20 cellular contexts compared by ENCODE assay signal in genomic region chr5:173795601-173796000, GRCh38.
DNase-seq lines count a peak whose midpoint lies in the region; TF ChIP-seq lines count a peak whose summit lies in the region.
"Had no signal": no experiment of that assay in that cellular context is flagged by ENCODE, and none has a peak within 500 bp of the region (broad histone marks: within the 10 kb centered on the region; RNA-seq: fewer than 3 reads in every experiment).

No MANE protein-coding gene starts in this region.

- H4K20me1 ChIP-seq in mammary epithelial cell (ENCODE audit: insufficient read depth, low read length) (no peaks in the 10 kb centered on the region), hepatocyte (ENCODE audit: insufficient read depth, poor library complexity, severe bottlenecking) (no peaks in the 10 kb centered on the region)

- peaks cover 73% of the 10 kb centered on the region for H3K4me1 Mint-ChIP-seq in MCF 10A (ENCODE audit: insufficient read depth, unreplicated experiment)
- H3K4me1 Mint-ChIP-seq: activated CD4-positive, alpha-beta T cell treated with anti-CD3 and anti-CD28 coated beads, Interleukin-2, amount 10 ng/mL, durations not matched to agents 24 days and 14 days had no signal

- in situ Hi-C loops in mammary epithelial cell (cut with MboI; ENCODE audit: low sequenced_read_pairs in 2 of 2): no loop called here

- TF ChIP-seq POLR2A in breast epithelium (IDR thresholded peaks at IDR 0.05) (no peak), stomach (IDR thresholded peaks at IDR 0.05) (no peak)

- TF ChIP-seq EP300 in stomach (IDR thresholded peaks at IDR 0.05): no peak

- no peak overlapping the region for H3K4me2 ChIP-seq in mammary epithelial cell (ENCODE audit: insufficient read depth, low read depth, low read length)
- H3K4me2 ChIP-seq in hepatocyte: no peak overlapping the region

- WGBS in mammary epithelial cell (ENCODE audit: low coverage, missing lambda C conversion rate): 100% methylated on average over 1 of the region's 1 CpG
- 64% methylated on average over 1 of the region's 1 CpG for WGBS in hepatocyte (ENCODE audit: low lambda C conversion rate, missing lambda C conversion rate)
- 18 to 50% (median 46%) methylated on average over 1 of the region's 1 CpG for WGBS in stomach, 5 donors

- H3K9me3 ChIP-seq in breast epithelium: no peaks in the 10 kb centered on the region
- H3K9me3 ChIP-seq in mammary epithelial cell (replicated peaks; ENCODE audit: insufficient read depth, low read length): no peaks in the 10 kb centered on the region
- no peaks in the 10 kb centered on the region for H3K9me3 ChIP-seq in hepatocyte (ENCODE audit: low read depth)
- H3K9me3 ChIP-seq in stomach: no peaks in the 10 kb centered on the region
- H3K9me3 ChIP-seq: body of pancreas, prostate gland, spleen, vagina had no signal

- BruUV-seq in MCF 10A (replicated peaks; lab: Mats Ljungman, UMichigan): no TSS peak
- no TSS peak for BruUV-seq in mammary epithelial cell (replicated peaks; lab: Mats Ljungman, UMichigan)

- no peak overlapping the region for H3K9ac ChIP-seq in mammary epithelial cell (ENCODE audit: insufficient read depth, low read length)

- intact Hi-C loops in MCF 10A (cut with micrococcal nuclease): no loop called here
- intact Hi-C loops in breast epithelium (cut with DNase I; ENCODE audit: low total_unique reads): no loop called here
- intact Hi-C loops in mammary epithelial cell (cut with micrococcal nuclease): no loop called here
- intact Hi-C loops in stomach (cut with DNase I; ENCODE audit: low total_unique reads): no loop called here

- H3K9me3 Mint-ChIP-seq in MCF 10A (ENCODE audit: unreplicated experiment): no peaks in the 10 kb centered on the region
- H3K9me3 Mint-ChIP-seq: activated CD4-positive, alpha-beta T cell treated with anti-CD3 and anti-CD28 coated beads, Interleukin-2, amount 10 ng/mL, durations not matched to agents 24 days and 14 days; activated T-helper 2 cell treated with anti-CD3 and anti-CD28 coated beads, Interferon-gamma antibody, Interleukin-2, Interleukin-4, amounts not matched to agents 10 μg/mL and 5 μg/mL and 100 μg/mL, durations not matched to agents 14 hours and 24 hours and 36 hours had no signal

- CTCF ChIA-PET in MCF 10A (lab: Yijun Ruan, JAX): interaction anchor here (0.6 to 1.1 kb wide), 3 partner anchors 11 to 172 kb away, joined by 3 to 4 read pairs (median 3); no protein-coding TSS in a partner anchor
- CTCF ChIA-PET in mammary epithelial cell (lab: Charles Lee; ENCODE audit: low non-redundant PET): no interaction called here

- no peaks in the 10 kb centered on the region for H3K4me1 ChIP-seq in breast epithelium
- H3K4me1 ChIP-seq in mammary epithelial cell (ENCODE audit: insufficient read depth, low read length): peaks cover 12% of the 10 kb centered on the region
- H3K4me1 ChIP-seq in hepatocyte (ENCODE audit: insufficient read depth): no peaks in the 10 kb centered on the region
- H3K4me1 ChIP-seq in stomach: peaks cover 7 to 20% (median 13%) of the 10 kb centered on the region in 4 donors
- H3K4me1 ChIP-seq: body of pancreas, prostate gland had no signal

- no peaks in the 10 kb centered on the region for H3K9me2 ChIP-seq in hepatocyte (replicated peaks; ENCODE audit: insufficient read depth)

- H3K27ac ChIP-seq in breast epithelium (no peak overlapping the region), mammary epithelial cell (ENCODE audit: insufficient read depth, low read depth, low read length) (no peak overlapping the region), hepatocyte (no peak overlapping the region), stomach (peak overlapping the region in 1 of 5 donors; percentile 18)
- H3K27ac ChIP-seq: body of pancreas, prostate gland, vagina had no signal

- dilution Hi-C loops in mammary epithelial cell (cut with HindIII; ENCODE audit: low sequenced_read_pairs): no loop called here

- no peak for TF ChIP-seq CTCF in MCF 10A (IDR thresholded peaks at IDR 0.05; ENCODE audit: unreplicated experiment)
- no peak for TF ChIP-seq CTCF in breast epithelium (IDR thresholded peaks at IDR 0.05)
- no peak for TF ChIP-seq CTCF in mammary epithelial cell (conservative IDR thresholded peaks at IDR 0.05 in 1 of 2, IDR thresholded peaks at IDR 0.05 in 1 of 2; ENCODE audit: extremely low read depth in 1 of 2, insufficient read depth in 1 of 2, low read depth in 1 of 2, low read length in 2 of 2)
- no peak for TF ChIP-seq CTCF in hepatocyte (IDR thresholded peaks at IDR 0.05; ENCODE audit: poor library complexity)
- TF ChIP-seq CTCF in stomach (IDR thresholded peaks at IDR 0.05): no peak

- H3K36me3 ChIP-seq in breast epithelium (no peaks in the 10 kb centered on the region), mammary epithelial cell (ENCODE audit: insufficient read depth, low read length) (no peaks in the 10 kb centered on the region), hepatocyte (replicated peaks; ENCODE audit: insufficient read depth, low read depth) (no peaks in the 10 kb centered on the region), stomach (no peaks in the 10 kb centered on the region)
- H3K36me3 ChIP-seq: prostate gland, spleen, vagina had no signal

- H3K27me3 ChIP-seq in breast epithelium (no peaks in the 10 kb centered on the region), mammary epithelial cell (ENCODE audit: insufficient read depth, low read length) (no peaks in the 10 kb centered on the region), hepatocyte (no peaks in the 10 kb centered on the region), stomach (no peaks in the 10 kb centered on the region)
- H3K27me3 ChIP-seq: body of pancreas, spleen, vagina had no signal

- H2AFZ ChIP-seq in mammary epithelial cell (ENCODE audit: low read depth, low read length) (no peak overlapping the region), hepatocyte (no peak overlapping the region)

- H3K27ac Mint-ChIP-seq in MCF 10A (ENCODE audit: low read depth, unreplicated experiment): peak overlapping the region; percentile 78
- H3K27ac Mint-ChIP-seq: activated CD4-positive, alpha-beta T cell treated with anti-CD3 and anti-CD28 coated beads, Interleukin-2, amount 10 ng/mL, durations not matched to agents 24 days and 14 days; activated T-helper 2 cell treated with anti-CD3 and anti-CD28 coated beads, Interferon-gamma antibody, Interleukin-2, Interleukin-4, amounts not matched to agents 10 μg/mL and 5 μg/mL and 100 μg/mL, durations not matched to agents 14 hours and 24 hours and 36 hours had no signal

- H3K4me3 Mint-ChIP-seq in MCF 10A (ENCODE audit: unreplicated experiment): no peak overlapping the region
- H3K4me3 Mint-ChIP-seq: activated CD4-positive, alpha-beta T cell treated with anti-CD3 and anti-CD28 coated beads, Interleukin-2, amount 10 ng/mL, durations not matched to agents 24 days and 14 days had no signal

- H3K79me2 ChIP-seq in mammary epithelial cell (ENCODE audit: insufficient read depth, low read length): no peaks in the 10 kb centered on the region
- no peaks in the 10 kb centered on the region for H3K79me2 ChIP-seq in hepatocyte

- no peaks in the 10 kb centered on the region for H3K27me3 Mint-ChIP-seq in MCF 10A (ENCODE audit: insufficient read depth, unreplicated experiment)

- no peaks in the 10 kb centered on the region for H3K36me3 Mint-ChIP-seq in MCF 10A (ENCODE audit: insufficient read depth, unreplicated experiment)

- DNase-seq in MCF 10A (ENCODE audit: unreplicated experiment) (no peak), breast epithelium (ENCODE audit: low spot score in 2 of 2) (no peak), mammary epithelial cell (peak; percentile 11), hepatocyte (ENCODE audit: low spot score) (peak; percentile 20), stomach (peak; percentile 56), AG08395 (ENCODE audit: low spot score) (no peak), NCI-H748 (lab: John Stamatoyannopoulos, UW; ENCODE audit: unreplicated experiment) (no peak), AG08396 (ENCODE audit: low spot score) (no peak)
- DNase-seq: 8988T; activated CD4-positive, alpha-beta T cell treated with anti-CD3 and anti-CD28 coated beads, Interleukin-2, amount 10 ng/mL, durations not matched to agents 24 days and 14 days; body of pancreas; foreskin melanocyte; NCI-H1105 treated with DMSO at 0.1 percent for 48 hours; NCI-H2081 treated with DMSO at 0.1 percent for 48 hours; NCI-H510A; spleen; T-helper 1 cell had no signal

- POLR2A ChIA-PET in MCF 10A (lab: Yijun Ruan, JAX): interaction anchor here (0.6 to 9.8 kb wide), 14 partner anchors 9 to 651 kb away, joined by 3 to 112 read pairs (median 4); partner anchors contain the start of gene CPEB4

- no peak overlapping the region for H3K4me3 ChIP-seq in breast epithelium
- no peak overlapping the region for H3K4me3 ChIP-seq in mammary epithelial cell (replicated peaks in 1 of 3; ENCODE audit: insufficient read depth in 1 of 3, low read depth in 2 of 3, low read length in 3 of 3)
- no peak overlapping the region for H3K4me3 ChIP-seq in hepatocyte
- H3K4me3 ChIP-seq in stomach: no peak overlapping the region
- H3K4me3 ChIP-seq: body of pancreas, prostate gland, spleen, vagina had no signal

Comparison
In these comparisons a context has a peak if more than half of its experiments do, and no peak if none do; other contexts are left out.
1. DNase-seq: peak in mammary epithelial cell (single experiment), hepatocyte (single experiment) and stomach (single experiment); none in MCF 10A (single experiment), breast epithelium (0 of 2), AG08395 (single experiment), NCI-H748 (single experiment) and AG08396 (single experiment).